Comparison of ENCODE assay signal across 8 cellular contexts in the genomic region with DNA sequence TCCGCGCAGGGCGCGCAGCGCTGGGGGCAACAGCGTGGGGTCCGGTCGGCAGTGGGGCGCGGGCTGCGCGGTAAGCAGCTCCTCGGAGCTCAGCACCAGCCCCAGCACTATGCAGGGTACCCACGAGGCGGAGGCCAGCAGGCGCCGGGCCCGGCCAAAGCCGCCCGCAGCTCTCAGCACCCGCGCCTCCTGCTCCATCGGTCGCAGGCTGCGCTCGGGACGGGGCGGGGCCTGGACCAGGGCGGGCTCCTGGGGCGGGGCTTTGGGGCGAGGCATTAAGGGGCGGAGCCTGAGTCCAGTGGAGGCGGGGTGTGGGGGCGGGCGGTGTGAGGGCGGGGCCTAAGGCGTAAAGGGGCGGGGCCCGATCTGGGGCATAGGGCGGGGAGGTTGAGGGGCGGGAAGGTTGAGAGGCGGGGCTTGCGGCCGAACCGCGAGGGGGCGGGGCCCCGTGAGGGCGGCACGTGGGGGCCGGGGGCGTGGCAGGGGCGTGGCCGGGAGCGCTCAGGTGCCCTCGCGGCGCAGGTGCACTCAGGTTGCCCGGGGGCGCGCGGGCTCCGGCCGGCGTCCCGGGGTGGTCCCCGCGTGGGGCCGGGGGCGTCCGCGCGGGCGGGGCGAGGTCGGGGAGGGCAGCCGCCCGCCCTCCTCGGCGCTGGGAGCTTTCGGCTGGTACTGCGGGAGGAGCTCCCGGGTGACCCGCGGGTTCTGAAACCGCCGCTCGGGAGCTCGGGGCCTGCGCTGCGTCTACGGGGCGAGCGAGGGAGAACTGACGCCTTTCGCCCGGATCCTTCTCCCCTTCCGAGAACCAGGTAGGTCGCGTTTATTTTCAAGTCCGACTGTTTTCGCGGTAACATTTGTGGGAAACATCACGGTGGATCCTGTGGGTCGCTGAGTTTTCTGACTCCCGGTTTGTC. TPM values are rescaled to one million over a fixed set of nuclear protein-coding genes. Genes with fewer than 3 reads are reported as not detected.
DNase-seq lines count a peak whose midpoint lies in the region; ATAC-seq and TF ChIP-seq lines count a peak whose summit lies in the region.

No MANE protein-coding gene starts in this region.

- no peaks in the 10 kb centered on the region; the same call in 1 of the 2 replicates for H3K4me1 ChIP-seq in ES-I3 (ENCODE audit: insufficient read depth, low read length)

- TF ChIP-seq CTCF in lower leg skin (IDR thresholded peaks at IDR 0.05) = no peak

- no peak overlapping the region for H3K4me3 ChIP-seq in lower leg skin (ENCODE audit: low read depth, poor library complexity, severe bottlenecking)

- no peaks in the 10 kb centered on the region for H3K9me3 ChIP-seq in ES-I3 (ENCODE audit: control insufficient read depth, insufficient read depth, low read length)

- intact Hi-C loops in lower leg skin (cut with DNase I; ENCODE audit: low total_unique reads) = no loop called here

- peak overlapping the region; percentile 49 for H3K9ac ChIP-seq in ES-I3 (ENCODE audit: low read depth, low read length)

- no peaks in the 10 kb centered on the region for H3K36me3 ChIP-seq in ES-I3 (ENCODE audit: insufficient read depth, low read length)

- 4 to 7% methylated on average over 29 to 35 of the region's 106 CpGs for WGBS in lower leg skin, 2 donors

- DNase-seq in NCI-H146 treated with DMSO at 0.1 percent for 48 hours (lab: John Stamatoyannopoulos, UW; ENCODE audit: unreplicated experiment) (peak; percentile 27), dedifferentiated amniotic fluid mesenchymal stem cell (ENCODE audit: extremely low spot score) (peak; percentile 22), lower leg skin (ENCODE audit: low spot score in 2 of 2) (peak; percentile 68 to 95)
- DNase-seq in activated CD4-positive, alpha-beta T cell treated with anti-CD3 and anti-CD28 coated beads, Interleukin-2, amount 50 U/mL, for 1 hour = peak; percentile 80
- DNase-seq in stimulated activated CD8-positive, alpha-beta memory T cell treated with anti-CD3 and anti-CD28 coated beads, Interleukin-12 subunit alpha, Interleukin-12 subunit beta, amount 100 ng/mL, for 4 hours (ENCODE audit: low read depth) = peak; percentile 60

- no peak for TF ChIP-seq POLR2A in lower leg skin (IDR thresholded peaks at IDR 0.05)

- ATAC-seq in GM19351 (IDR thresholded peaks at IDR 0.05; ENCODE audit: unreplicated experiment) (no peak), GM21619 (IDR thresholded peaks at IDR 0.05; ENCODE audit: unreplicated experiment) (no peak)

RNA-seq across cellular contexts. Expression of a gene that starts 1.4 kb away (rescaled TPM):
- 1 to 10 TPM in 3 of 4 donors, under 1 TPM in 1; 0.97 to 2.2 (median 1.7) TPM for total RNA-seq in lower leg skin

RNA-seq across cellular contexts. Expression of a gene that starts 15.8 kb away (rescaled TPM):
- 10 to 100 TPM; 10.9 to 34.8 (median 18.1) TPM for total RNA-seq in lower leg skin

RNA-seq across cellular contexts. Expression of a gene that starts 30.2 kb away (rescaled TPM):
- not detected for total RNA-seq in lower leg skin

Comparison
In these comparisons a context has a peak if more than half of its experiments do, and no peak if none do; other contexts are left out.
1. DNase-seq: peak in every context shown above with its lines; median percentile 82 in lower leg skin; 80 in activated CD4-positive, alpha-beta T cell treated with anti-CD3 and anti-CD28 coated beads, Interleukin-2, amount 50 U/mL, for 1 hour; 60 in stimulated activated CD8-positive, alpha-beta memory T cell treated with anti-CD3 and anti-CD28 coated beads, Interleukin-12 subunit alpha, Interleukin-12 subunit beta, amount 100 ng/mL, for 4 hours; 27 in NCI-H146 treated with DMSO at 0.1 percent for 48 hours; 22 in dedifferentiated amniotic fluid mesenchymal stem cell.